15 cellular contexts compared by ENCODE assay signal in the genomic region with DNA sequence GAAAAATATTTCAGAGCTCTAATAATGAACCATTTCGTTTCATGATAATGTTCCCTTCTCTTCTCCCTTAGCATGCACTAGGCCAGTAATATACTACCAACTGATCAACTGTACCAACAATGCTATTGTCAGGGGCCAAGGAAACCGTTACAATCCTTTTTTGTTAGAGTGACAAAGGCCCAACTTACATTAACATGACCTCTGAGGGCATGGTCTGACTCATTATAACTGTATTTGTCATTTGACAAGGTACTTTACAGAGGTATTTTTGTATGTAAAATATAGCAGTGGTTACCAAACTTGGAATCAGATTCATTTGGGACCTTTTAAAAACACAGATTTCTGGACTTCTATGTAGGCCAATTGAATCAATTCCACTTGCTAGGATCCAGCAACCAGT.
DNase-seq lines count a peak whose midpoint lies in the region; ATAC-seq lines count a peak whose summit lies in the region.
"Had no signal": no experiment of that assay in that cellular context is flagged by ENCODE, and none has a peak within 500 bp of the region (broad histone marks: within the 10 kb centered on the region; RNA-seq: fewer than 3 reads in every experiment).

No MANE protein-coding gene starts in this region.

- H3K27ac Mint-ChIP-seq in stimulated activated naive CD8-positive, alpha-beta T cell treated with anti-CD3 and anti-CD28 coated beads, Interleukin-15, amount 100 ng/mL, for 72 hours: no peak overlapping the region
- H3K27ac Mint-ChIP-seq: B cell; CD4-positive, alpha-beta T cell; CD8-positive, alpha-beta T cell had no signal

- no peaks in the 10 kb centered on the region for H3K9me3 Mint-ChIP-seq in stimulated activated naive CD8-positive, alpha-beta T cell treated with anti-CD3 and anti-CD28 coated beads, Interleukin-15, amount 100 ng/mL, for 72 hours
- H3K9me3 Mint-ChIP-seq: CD4-positive, alpha-beta T cell; CD8-positive, alpha-beta T cell had no signal

- H3K4me3 Mint-ChIP-seq in stimulated activated naive CD8-positive, alpha-beta T cell treated with anti-CD3 and anti-CD28 coated beads, Interleukin-15, amount 100 ng/mL, for 72 hours: no peak overlapping the region
- H3K4me3 Mint-ChIP-seq: B cell; CD4-positive, alpha-beta T cell; CD8-positive, alpha-beta T cell had no signal

- in situ Hi-C loops in SK-MEL-5 (cut with HindIII; ENCODE audit: low pct_unique_long_range_greater_than_20kb, low sequenced_read_pairs): no loop called here

- no peaks in the 10 kb centered on the region for H3K27me3 Mint-ChIP-seq in stimulated activated naive CD8-positive, alpha-beta T cell treated with anti-CD3 and anti-CD28 coated beads, Interleukin-15, amount 100 ng/mL, for 72 hours

- DNase-seq in M059J (ENCODE audit: low read depth) (peak; percentile 27), SK-MEL-5 (ENCODE audit: low read depth, low spot score) (peak; percentile 31), islet precursor cell (no peak)
- DNase-seq in stimulated activated naive CD8-positive, alpha-beta T cell treated with anti-CD3 and anti-CD28 coated beads, Interleukin-15, amount 100 ng/mL, for 72 hours: no peak
- DNase-seq: AML-193; Caco-2; Calu3; CD4-positive, alpha-beta T cell; CD8-positive, alpha-beta T cell; DMS79 treated with DMSO at 0.1 percent for 48 hours; GF-D8 had no signal

- ATAC-seq in GM18868 (IDR thresholded peaks at IDR 0.05; ENCODE audit: unreplicated experiment) (peak; percentile 53), HG02642 (IDR thresholded peaks at IDR 0.05; ENCODE audit: poor library complexity, unreplicated experiment) (no peak)
- no peak for ATAC-seq in stimulated activated naive CD8-positive, alpha-beta T cell treated with anti-CD3 and anti-CD28 coated beads, Interleukin-15, amount 100 ng/mL, for 72 hours
- ATAC-seq: A549; CD8-positive, alpha-beta T cell had no signal

- H3K4me1 Mint-ChIP-seq in stimulated activated naive CD8-positive, alpha-beta T cell treated with anti-CD3 and anti-CD28 coated beads, Interleukin-15, amount 100 ng/mL, for 72 hours: no peaks in the 10 kb centered on the region
- H3K4me1 Mint-ChIP-seq: B cell had no signal

Comparison
In these comparisons a context has a peak if more than half of its experiments do, and no peak if none do; other contexts are left out.
1. DNase-seq: peak in M059J (single experiment) and SK-MEL-5 (single experiment); none in stimulated activated naive CD8-positive, alpha-beta T cell treated with anti-CD3 and anti-CD28 coated beads, Interleukin-15, amount 100 ng/mL, for 72 hours (0 of 2) and islet precursor cell (single experiment).